Comparison of ENCODE assay signal across 8 cellular contexts in genomic region chr17:50161023-50161910, GRCh38. TPM values are rescaled to one million over a fixed set of nuclear protein-coding genes. Genes with fewer than 3 reads are reported as not detected.
DNase-seq lines count a peak whose midpoint lies in the region; ATAC-seq and TF ChIP-seq lines count a peak whose summit lies in the region.

No MANE protein-coding gene starts in this region.

- peak overlapping the region; percentile 78 for H3K4me3 Mint-ChIP-seq in GM23338
- peak overlapping the region; percentile 76 for H3K4me3 Mint-ChIP-seq in activated T-helper 2 cell treated with anti-CD3 and anti-CD28 coated beads, Interferon-gamma antibody, Interleukin-2, Interleukin-4, amounts not matched to agents 10 μg/mL and 5 μg/mL and 100 μg/mL, durations not matched to agents 14 hours and 24 hours and 36 hours (ENCODE audit: low read depth)
- H3K4me3 Mint-ChIP-seq in stimulated activated naive CD8-positive, alpha-beta T cell treated with anti-CD3 and anti-CD28 coated beads, Interleukin-15, Interleukin-2, amounts not matched to agents 100 ng/mL and 50 ng/mL, for 24 hours, result peak overlapping the region; percentile 76

- no peaks in the 10 kb centered on the region; the same call in 1 of the 2 replicates for H3F3A ChIP-seq in GM23338 (replicated peaks; ENCODE audit: low read depth)
- H3F3A ChIP-seq in Loucy (ENCODE audit: low read depth), result no peaks in the 10 kb centered on the region
- H3F3A ChIP-seq in neural cell (ENCODE audit: insufficient read depth, low read length, poor library complexity, severe bottlenecking), result no peaks in the 10 kb centered on the region

- H3K9me2 ChIP-seq in GM23338 (ENCODE audit: insufficient read depth) (no peaks in the 10 kb centered on the region), Loucy (replicated peaks; ENCODE audit: low read depth, low read length) (no peaks in the 10 kb centered on the region), neural cell (ENCODE audit: insufficient read depth, low read length) (no peaks in the 10 kb centered on the region)

- H3K79me2 ChIP-seq in GM23338 (replicated peaks; ENCODE audit: insufficient read depth), result no peaks in the 10 kb centered on the region
- H3K79me2 ChIP-seq in Loucy (ENCODE audit: insufficient read depth, low read length), result no peaks in the 10 kb centered on the region
- H3K79me2 ChIP-seq in neural cell (replicated peaks; ENCODE audit: insufficient read depth, low read length), result no peaks in the 10 kb centered on the region

- peaks cover 13% of the 10 kb centered on the region for H3K4me1 ChIP-seq in GM23338 (ENCODE audit: insufficient read depth)
- H3K4me1 ChIP-seq in Loucy (ENCODE audit: insufficient read depth, low read length, poor library complexity, severe bottlenecking), result peaks cover 18% of the 10 kb centered on the region

- peak; percentile 87 for TF ChIP-seq RAD21 in neural cell (conservative IDR thresholded peaks at IDR 0.05)

- H3K27me3 Mint-ChIP-seq in GM23338 (ENCODE audit: insufficient read depth, low read depth, poor library complexity), result peaks cover 11% of the 10 kb centered on the region
- H3K27me3 Mint-ChIP-seq in activated T-helper 2 cell treated with anti-CD3 and anti-CD28 coated beads, Interferon-gamma antibody, Interleukin-2, Interleukin-4, amounts not matched to agents 10 μg/mL and 5 μg/mL and 100 μg/mL, durations not matched to agents 14 hours and 24 hours and 36 hours (ENCODE audit: low read depth), result no peaks in the 10 kb centered on the region
- no peaks in the 10 kb centered on the region for H3K27me3 Mint-ChIP-seq in stimulated activated naive CD8-positive, alpha-beta T cell treated with anti-CD3 and anti-CD28 coated beads, Interleukin-15, Interleukin-2, amounts not matched to agents 100 ng/mL and 50 ng/mL, for 24 hours

- H3K27ac ChIP-seq in GM23338 (ENCODE audit: low read depth), result no peak overlapping the region
- peak overlapping the region; percentile 69 for H3K27ac ChIP-seq in RWPE1
- H3K27ac ChIP-seq in neural cell (ENCODE audit: low read length), result peak overlapping the region; percentile 94

- H3K27me3 ChIP-seq in GM23338 (ENCODE audit: insufficient read depth) (peaks cover 18% of the 10 kb centered on the region; the same call in 1 of the 2 replicates), Loucy (ENCODE audit: insufficient read depth, low read length, poor library complexity, severe bottlenecking) (no peaks in the 10 kb centered on the region), neural cell (ENCODE audit: insufficient read depth, low read depth, low read length) (no peaks in the 10 kb centered on the region)

- TF ChIP-seq EP300 in neural cell (conservative IDR thresholded peaks at IDR 0.05; ENCODE audit: poor library complexity, severe bottlenecking), result peak; percentile 89

- intact Hi-C loops in activated T-helper 2 cell treated with anti-CD3 and anti-CD28 coated beads, Interferon-gamma antibody, Interleukin-2, Interleukin-4, amounts not matched to agents 10 μg/mL and 5 μg/mL and 100 μg/mL, durations not matched to agents 14 hours and 24 hours and 36 hours (cut with micrococcal nuclease), result loop anchor here (1.0 to 2.0 kb wide), 4 partner anchors 10 to 66 kb away; partner anchors contain the start of gene PDK2

- no peaks in the 10 kb centered on the region for H4K20me1 ChIP-seq in GM23338 (replicated peaks; ENCODE audit: insufficient read depth)
- no peaks in the 10 kb centered on the region for H4K20me1 ChIP-seq in Loucy (ENCODE audit: insufficient read depth, low read length, poor library complexity, severe bottlenecking)
- no peaks in the 10 kb centered on the region for H4K20me1 ChIP-seq in neural cell (ENCODE audit: insufficient read depth)

- POLR2A ChIA-PET in RWPE1 (lab: Yijun Ruan, JAX; ENCODE audit: low non-redundant PET), result no interaction called here

- ATAC-seq in GM23338, result peak; percentile 92

- H3K27ac Mint-ChIP-seq in GM23338, result no peak overlapping the region
- peak overlapping the region; percentile 99 for H3K27ac Mint-ChIP-seq in activated T-helper 2 cell treated with anti-CD3 and anti-CD28 coated beads, Interferon-gamma antibody, Interleukin-2, Interleukin-4, amounts not matched to agents 10 μg/mL and 5 μg/mL and 100 μg/mL, durations not matched to agents 14 hours and 24 hours and 36 hours
- peak overlapping the region; percentile 97 for H3K27ac Mint-ChIP-seq in stimulated activated naive CD8-positive, alpha-beta T cell treated with anti-CD3 and anti-CD28 coated beads, Interleukin-15, Interleukin-2, amounts not matched to agents 100 ng/mL and 50 ng/mL, for 24 hours

- CTCF ChIA-PET in RWPE1 (lab: Yijun Ruan, JAX), result interaction anchor here (0.5 to 2.6 kb wide), 19 partner anchors 8 to 1956 kb away, joined by 3 to 20 read pairs (median 4); partner anchors contain the start of genes PDK2, PPP1R9B and SPOP

- peak overlapping the region; percentile 100 for H2AFZ ChIP-seq in GM23338
- peak overlapping the region; percentile 86 for H2AFZ ChIP-seq in Loucy (ENCODE audit: low read length)
- H2AFZ ChIP-seq in neural cell (ENCODE audit: low read depth, low read length), result peak overlapping the region; percentile 74

- H3K9me3 Mint-ChIP-seq in GM23338, result no peaks in the 10 kb centered on the region
- H3K9me3 Mint-ChIP-seq in activated T-helper 2 cell treated with anti-CD3 and anti-CD28 coated beads, Interferon-gamma antibody, Interleukin-2, Interleukin-4, amounts not matched to agents 10 μg/mL and 5 μg/mL and 100 μg/mL, durations not matched to agents 14 hours and 24 hours and 36 hours, result no peaks in the 10 kb centered on the region
- H3K9me3 Mint-ChIP-seq in stimulated activated naive CD8-positive, alpha-beta T cell treated with anti-CD3 and anti-CD28 coated beads, Interleukin-15, Interleukin-2, amounts not matched to agents 100 ng/mL and 50 ng/mL, for 24 hours, result no peaks in the 10 kb centered on the region

- H3K36me3 ChIP-seq in GM23338 (ENCODE audit: insufficient read depth), result no peaks in the 10 kb centered on the region
- H3K36me3 ChIP-seq in Loucy (ENCODE audit: insufficient read depth, low read length), result no peaks in the 10 kb centered on the region
- no peaks in the 10 kb centered on the region for H3K36me3 ChIP-seq in neural cell (ENCODE audit: insufficient read depth, low read length)

- peak; percentile 74 to 98 for TF ChIP-seq CTCF in GM23338 (conservative IDR thresholded peaks at IDR 0.05; ENCODE audit: low read depth in 2 of 2)
- TF ChIP-seq CTCF in Loucy (conservative IDR thresholded peaks at IDR 0.05; ENCODE audit: low read length), result peak; percentile 86
- TF ChIP-seq CTCF in RWPE1 (conservative IDR thresholded peaks at IDR 0.05; ENCODE audit: low read depth), result peak; percentile 98
- TF ChIP-seq CTCF in neural cell (IDR thresholded peaks at IDR 0.05; ENCODE audit: poor library complexity, severe bottlenecking), result peak; percentile 100

- H3K4me3 ChIP-seq in GM23338, result peak overlapping the region; percentile 67
- H3K4me3 ChIP-seq in Loucy (ENCODE audit: low read length, poor library complexity, severe bottlenecking), result peak overlapping the region; percentile 76
- H3K4me3 ChIP-seq in neural cell (ENCODE audit: low read length), result peak overlapping the region; percentile 65

- H3K36me3 Mint-ChIP-seq in GM23338 (ENCODE audit: low read depth), result no peaks in the 10 kb centered on the region
- H3K36me3 Mint-ChIP-seq in activated T-helper 2 cell treated with anti-CD3 and anti-CD28 coated beads, Interferon-gamma antibody, Interleukin-2, Interleukin-4, amounts not matched to agents 10 μg/mL and 5 μg/mL and 100 μg/mL, durations not matched to agents 14 hours and 24 hours and 36 hours (ENCODE audit: low read depth), result peaks cover 3% of the 10 kb centered on the region
- no peaks in the 10 kb centered on the region for H3K36me3 Mint-ChIP-seq in stimulated activated naive CD8-positive, alpha-beta T cell treated with anti-CD3 and anti-CD28 coated beads, Interleukin-15, Interleukin-2, amounts not matched to agents 100 ng/mL and 50 ng/mL, for 24 hours (ENCODE audit: low read depth)

- H3K9ac ChIP-seq in Loucy (ENCODE audit: low read depth, low read length, poor library complexity, severe bottlenecking), result peak overlapping the region; percentile 74
- peak overlapping the region; percentile 79 for H3K9ac ChIP-seq in neural cell (ENCODE audit: low read length)

- peak; percentile 89 for DNase-seq in EH (ENCODE audit: low read depth)
- DNase-seq in GM23338 (ENCODE audit: low spot score), result peak; percentile 96
- DNase-seq in RWPE1 (ENCODE audit: low spot score), result peak; percentile 99
- peak; percentile 95 for DNase-seq in activated T-helper 2 cell treated with anti-CD3 and anti-CD28 coated beads, Interferon-gamma antibody, Interleukin-2, Interleukin-4, amounts not matched to agents 10 μg/mL and 5 μg/mL and 100 μg/mL, durations not matched to agents 14 hours and 24 hours and 36 hours (ENCODE audit: low spot score)
- peak; percentile 83 for DNase-seq in fibroblast of the conjunctiva (ENCODE audit: low read depth)

- no peaks in the 10 kb centered on the region for H3K9me3 ChIP-seq in Loucy (ENCODE audit: insufficient read depth, low read depth, low read length)
- no peaks in the 10 kb centered on the region for H3K9me3 ChIP-seq in neural cell (ENCODE audit: low read length)

- H3K4me2 ChIP-seq in GM23338 (peak overlapping the region; percentile 88), Loucy (ENCODE audit: low read depth, low read length, poor library complexity, severe bottlenecking) (peak overlapping the region; percentile 83), neural cell (ENCODE audit: low read length) (peak overlapping the region; percentile 75)

- peaks cover 9% of the 10 kb centered on the region for H3K4me1 Mint-ChIP-seq in GM23338
- peaks cover 35% of the 10 kb centered on the region for H3K4me1 Mint-ChIP-seq in activated T-helper 2 cell treated with anti-CD3 and anti-CD28 coated beads, Interferon-gamma antibody, Interleukin-2, Interleukin-4, amounts not matched to agents 10 μg/mL and 5 μg/mL and 100 μg/mL, durations not matched to agents 14 hours and 24 hours and 36 hours (ENCODE audit: low read depth)
- peaks cover 46% of the 10 kb centered on the region for H3K4me1 Mint-ChIP-seq in stimulated activated naive CD8-positive, alpha-beta T cell treated with anti-CD3 and anti-CD28 coated beads, Interleukin-15, Interleukin-2, amounts not matched to agents 100 ng/mL and 50 ng/mL, for 24 hours (ENCODE audit: low read depth)

RNA-seq across cellular contexts. Expression of gene SGCA, which starts 4.5 kb away (rescaled TPM):
- total RNA-seq in GM23338 (2014; rRNA removed; shearing (Covaris generic)), result not detected in 2 replicates
- polyA plus RNA-seq in GM23338 (2016; fragmentation: Nextera tagmentation; extraction: Ambion mirVana) (0.19 TPM in 1 of 2 replicates, not detected in the other), neural cell (0.43 TPM in 1 of 2 replicates, not detected in the other)
- total RNA-seq in activated T-helper 2 cell treated with anti-CD3 and anti-CD28 coated beads, Interferon-gamma antibody, Interleukin-2, Interleukin-4, amounts not matched to agents 10 μg/mL and 5 μg/mL and 100 μg/mL, durations not matched to agents 14 hours and 24 hours and 36 hours, result 0.41 and 0.48 TPM in 2 replicates
- polyA minus RNA-seq in neural cell, result not detected in 2 replicates

RNA-seq across cellular contexts. Expression of gene PPP1R9B, which starts 10.8 kb away (rescaled TPM):
- 10.1 and 10.5 TPM in 2 replicates for total RNA-seq in GM23338 (2014; rRNA removed; shearing (Covaris generic))
- polyA plus RNA-seq in GM23338 (2016; fragmentation: Nextera tagmentation; extraction: Ambion mirVana) (1.9 and 2.1 TPM in 2 replicates), neural cell (29.2 and 30.5 TPM in 2 replicates)
- 126 and 130 TPM in 2 replicates for total RNA-seq in activated T-helper 2 cell treated with anti-CD3 and anti-CD28 coated beads, Interferon-gamma antibody, Interleukin-2, Interleukin-4, amounts not matched to agents 10 μg/mL and 5 μg/mL and 100 μg/mL, durations not matched to agents 14 hours and 24 hours and 36 hours
- 56.8 and 70.1 TPM in 2 replicates for polyA minus RNA-seq in neural cell

RNA-seq across cellular contexts. Expression of gene SAMD14, which starts 31.3 kb away (rescaled TPM):
- 1.3 and 4.7 TPM in 2 replicates for total RNA-seq in GM23338 (2014; rRNA removed; shearing (Covaris generic))
- polyA plus RNA-seq in GM23338 (2016; fragmentation: Nextera tagmentation; extraction: Ambion mirVana) (0.70 and 0.97 TPM in 2 replicates), neural cell (105 and 128 TPM in 2 replicates)
- total RNA-seq in activated T-helper 2 cell treated with anti-CD3 and anti-CD28 coated beads, Interferon-gamma antibody, Interleukin-2, Interleukin-4, amounts not matched to agents 10 μg/mL and 5 μg/mL and 100 μg/mL, durations not matched to agents 14 hours and 24 hours and 36 hours, result 2.0 and 2.4 TPM in 2 replicates
- polyA minus RNA-seq in neural cell, result 77.2 and 83.0 TPM in 2 replicates

RNA-seq across cellular contexts. Expression of gene COL1A1, which starts 40.2 kb away (rescaled TPM):
- total RNA-seq in GM23338 (2014; rRNA removed; shearing (Covaris generic)), result 27.9 and 34.3 TPM in 2 replicates
- polyA plus RNA-seq in GM23338 (2016; fragmentation: Nextera tagmentation; extraction: Ambion mirVana), result 21.2 and 22.4 TPM in 2 replicates
- 13.9 and 15.5 TPM in 2 replicates for total RNA-seq in activated T-helper 2 cell treated with anti-CD3 and anti-CD28 coated beads, Interferon-gamma antibody, Interleukin-2, Interleukin-4, amounts not matched to agents 10 μg/mL and 5 μg/mL and 100 μg/mL, durations not matched to agents 14 hours and 24 hours and 36 hours
- polyA plus RNA-seq in neural cell, result 0.14 TPM in 1 of 2 replicates, not detected in the other
- polyA minus RNA-seq in neural cell, result 0.46 and 0.73 TPM in 2 replicates

Comparison
In these comparisons a context has a peak if more than half of its experiments do, and no peak if none do; other contexts are left out.
1. RNA of gene PPP1R9B, which starts 10.8 kb away (total RNA-seq): 126 to 130 TPM in activated T-helper 2 cell treated with anti-CD3 and anti-CD28 coated beads, Interferon-gamma antibody, Interleukin-2, Interleukin-4, amounts not matched to agents 10 μg/mL and 5 μg/mL and 100 μg/mL, durations not matched to agents 14 hours and 24 hours and 36 hours; 10.1 to 10.5 TPM in GM23338; every median in the first group is over 10 times any median in the second.
2. Peak in every context shown above with its lines, with median percentiles within 50 percentile points of each other: DNase-seq, H2AFZ ChIP-seq, H3K4me2 ChIP-seq, H3K4me3 ChIP-seq, H3K4me3 Mint-ChIP-seq and CTCF ChIP-seq.